Comparison of ENCODE assay signal across 14 cellular contexts in genomic region chr1:212366901-212367300, GRCh38. TPM values are rescaled to one million over a fixed set of nuclear protein-coding genes. Genes with fewer than 3 reads are reported as not detected.
DNase-seq lines count a peak whose midpoint lies in the region; ATAC-seq and TF ChIP-seq lines count a peak whose summit lies in the region.
"Had no signal": no experiment of that assay in that cellular context is flagged by ENCODE, and none has a peak within 500 bp of the region (broad histone marks: within the 10 kb centered on the region; RNA-seq: fewer than 3 reads in every experiment).

No MANE protein-coding gene starts in this region.

- H3K4me1 ChIP-seq in right cardiac atrium (ENCODE audit: control insufficient read depth, insufficient read depth, low read length) (no peaks in the 10 kb centered on the region), left lung (no peaks in the 10 kb centered on the region), gastrocnemius medialis (peaks cover 7 to 8% of the 10 kb centered on the region in 2 donors)
- H3K4me1 ChIP-seq: colonic mucosa had no signal

- H3K4me3 ChIP-seq in right cardiac atrium (ENCODE audit: low read length) (no peak overlapping the region), brain microvascular endothelial cell (ENCODE audit: low read depth, low read length) (no peak overlapping the region), left lung (no peak overlapping the region), gastrocnemius medialis (no peak overlapping the region)
- H3K4me3 ChIP-seq: colonic mucosa, heart right ventricle, ovary had no signal

- in situ Hi-C loops in brain microvascular endothelial cell (cut with HindIII; ENCODE audit: low pct_ligation_motif_present, low sequenced_read_pairs), result no loop called here
- in situ Hi-C loops in gastrocnemius medialis (cut with MboI; ENCODE audit: low sequenced_read_pairs in 4 of 4), result loop anchor here (5.0 to 25.0 kb wide), 3 partner anchors 295 to 305 kb away; no protein-coding TSS in a partner anchor

- WGBS in right cardiac atrium, result 58% methylated on average over 5 of the region's 5 CpGs

- no peak for DNase-seq in right cardiac atrium
- no peak for DNase-seq in cardiac septum (ENCODE audit: low spot score)
- DNase-seq in brain microvascular endothelial cell, result peak; percentile 35
- DNase-seq in left lung, result no peak
- no peak for DNase-seq in gastrocnemius medialis
- DNase-seq: AML-193, colonic mucosa, DND-41, heart right ventricle, NCI-H2171 treated with DMSO at 0.1 percent for 48 hours, ovary had no signal

- H3K36me3 ChIP-seq in brain microvascular endothelial cell (replicated peaks) (no peaks in the 10 kb centered on the region), left lung (peaks cover 0 to 62% of the 10 kb centered on the region in 2 donors), gastrocnemius medialis (peaks cover 0 to 16% of the 10 kb centered on the region in 2 donors)
- H3K36me3 ChIP-seq: ovary had no signal

- H3K9me3 ChIP-seq in right cardiac atrium (ENCODE audit: control insufficient read depth, low read length) (no peaks in the 10 kb centered on the region), left lung (no peaks in the 10 kb centered on the region), gastrocnemius medialis (no peaks in the 10 kb centered on the region)
- H3K9me3 ChIP-seq: colonic mucosa, ovary had no signal

- ATAC-seq in right cardiac atrium (peak; percentile 10 to 11), left lung (peak; percentile 33), GM18502 (IDR thresholded peaks at IDR 0.05; ENCODE audit: poor library complexity, unreplicated experiment) (no peak), gastrocnemius medialis (no peak), GM19452 (IDR thresholded peaks at IDR 0.05; ENCODE audit: unreplicated experiment) (no peak), GM19324 (IDR thresholded peaks at IDR 0.05; ENCODE audit: low FRiP score, unreplicated experiment) (no peak)

- TF ChIP-seq POLR2A in gastrocnemius medialis (IDR thresholded peaks at IDR 0.05), result no peak

- intact Hi-C loops in right cardiac atrium (cut with DNase I) (loop anchor here (5.0 to 10.0 kb wide), 4 partner anchors 88 to 305 kb away; no protein-coding TSS in a partner anchor), cardiac septum (cut with DNase I) (loop anchor here (2.0 to 5.0 kb wide), 3 partner anchors 75 to 296 kb away; no protein-coding TSS in a partner anchor), left lung (cut with DNase I) (loop anchor here in 1 of 2 donors (5.0 kb wide), 1 partner anchor 295 kb away; no protein-coding TSS in a partner anchor), gastrocnemius medialis (cut with DNase I; ENCODE audit: low total_unique reads) (loop anchor here (5.0 kb wide), 2 partner anchors 90 to 685 kb away; no protein-coding TSS in a partner anchor)

- H3K27ac ChIP-seq in right cardiac atrium (ENCODE audit: low read length) (no peak overlapping the region), brain microvascular endothelial cell (no peak overlapping the region), left lung (no peak overlapping the region), gastrocnemius medialis (no peak overlapping the region)
- H3K27ac ChIP-seq: colonic mucosa, ovary had no signal

- TF ChIP-seq CTCF in brain microvascular endothelial cell (IDR thresholded peaks at IDR 0.05; ENCODE audit: low read depth, low read length, missing control alignments), result no peak
- TF ChIP-seq CTCF in left lung (IDR thresholded peaks at IDR 0.05), result no peak
- TF ChIP-seq CTCF in gastrocnemius medialis (IDR thresholded peaks at IDR 0.05 in 4 of 5, conservative IDR thresholded peaks at IDR 0.05 in 1 of 5), result no peak

- H3K27me3 ChIP-seq in right cardiac atrium (ENCODE audit: control insufficient read depth, insufficient read depth) (no peaks in the 10 kb centered on the region), brain microvascular endothelial cell (replicated peaks) (no peaks in the 10 kb centered on the region), left lung (no peaks in the 10 kb centered on the region), gastrocnemius medialis (no peaks in the 10 kb centered on the region)
- H3K27me3 ChIP-seq: colonic mucosa, heart right ventricle, ovary had no signal

RNA-seq across cellular contexts. Expression of gene PACC1, which starts 47.8 kb away (rescaled TPM):
- total RNA-seq in right cardiac atrium (1 to 10 TPM; 3.2 to 4.9 (median 4.3) TPM), cardiac septum (1.8 TPM), left lung (10 to 100 TPM in 1 of 2 donors, 1 to 10 TPM in 1; 7.2 to 11.6 TPM), gastrocnemius medialis (1 to 10 TPM; 1.4 to 3.8 (median 2.5) TPM)
- 2.3 TPM for polyA plus RNA-seq in right cardiac atrium

Comparison
In these comparisons a context has a peak if more than half of its experiments do, and no peak if none do; other contexts are left out.
1. ATAC-seq: peak in right cardiac atrium (2 of 2) and left lung (single experiment); none in GM18502 (single experiment), gastrocnemius medialis (0 of 2), GM19452 (single experiment) and GM19324 (single experiment).